In genomic region chr1:43309626-43310025, GRCh38 we compare ENCODE assay signal across 2 cellular contexts.
TF ChIP-seq lines count a peak whose summit lies in the region.

No MANE protein-coding gene starts in this region.

TF ChIP-seq in SK-N-SH treated with all-trans-retinoic acid at 6 μM for 48 hours, 23 proteins besides CTCF, POLR2A, EP300 and RAD21:
- no peak for TF ChIP-seq PPARA (CRISPR knock-in tag; IDR thresholded peaks at IDR 0.05; ENCODE audit: borderline replicate concordance)
- no peak for TF ChIP-seq CREB5 (CRISPR knock-in tag; IDR thresholded peaks at IDR 0.05; ENCODE audit: low read depth)
- TF ChIP-seq, protein P1, sequence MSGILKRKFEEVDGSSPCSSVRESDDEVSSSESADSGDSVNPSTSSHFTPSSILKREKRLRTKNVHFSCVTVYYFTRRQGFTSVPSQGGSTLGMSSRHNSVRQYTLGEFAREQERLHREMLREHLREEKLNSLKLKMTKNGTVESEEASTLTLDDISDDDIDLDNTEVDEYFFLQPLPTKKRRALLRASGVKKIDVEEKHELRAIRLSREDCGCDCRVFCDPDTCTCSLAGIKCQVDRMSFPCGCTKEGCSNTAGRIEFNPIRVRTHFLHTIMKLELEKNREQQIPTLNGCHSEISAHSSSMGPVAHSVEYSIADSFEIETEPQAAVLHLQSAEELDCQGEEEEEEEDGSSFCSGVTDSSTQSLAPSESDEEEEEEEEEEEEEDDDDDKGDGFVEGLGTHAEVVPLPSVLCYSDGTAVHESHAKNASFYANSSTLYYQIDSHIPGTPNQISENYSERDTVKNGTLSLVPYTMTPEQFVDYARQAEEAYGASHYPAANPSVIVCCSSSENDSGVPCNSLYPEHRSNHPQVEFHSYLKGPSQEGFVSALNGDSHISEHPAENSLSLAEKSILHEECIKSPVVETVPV (CRISPR knock-in tag; IDR thresholded peaks at IDR 0.05) = no peak
- TF ChIP-seq ISL1 (CRISPR knock-in tag; IDR thresholded peaks at IDR 0.05) = no peak
- no peak for TF ChIP-seq TSHZ2 (CRISPR knock-in tag; IDR thresholded peaks at IDR 0.05)
- no peak for TF ChIP-seq ARNTL (CRISPR knock-in tag; IDR thresholded peaks at IDR 0.05; ENCODE audit: borderline replicate concordance, low read depth)
- TF ChIP-seq ZNF8 (CRISPR knock-in tag; IDR thresholded peaks at IDR 0.05) = no peak
- TF ChIP-seq ZC3H10 (CRISPR knock-in tag; IDR thresholded peaks at IDR 0.05) = no peak
- TF ChIP-seq ZFP30 (CRISPR knock-in tag; IDR thresholded peaks at IDR 0.05) = no peak
- no peak for TF ChIP-seq ZFP3 (CRISPR knock-in tag; IDR thresholded peaks at IDR 0.05)
- TF ChIP-seq ESRRG (CRISPR knock-in tag; IDR thresholded peaks at IDR 0.05) = no peak
- TF ChIP-seq, protein P2, sequence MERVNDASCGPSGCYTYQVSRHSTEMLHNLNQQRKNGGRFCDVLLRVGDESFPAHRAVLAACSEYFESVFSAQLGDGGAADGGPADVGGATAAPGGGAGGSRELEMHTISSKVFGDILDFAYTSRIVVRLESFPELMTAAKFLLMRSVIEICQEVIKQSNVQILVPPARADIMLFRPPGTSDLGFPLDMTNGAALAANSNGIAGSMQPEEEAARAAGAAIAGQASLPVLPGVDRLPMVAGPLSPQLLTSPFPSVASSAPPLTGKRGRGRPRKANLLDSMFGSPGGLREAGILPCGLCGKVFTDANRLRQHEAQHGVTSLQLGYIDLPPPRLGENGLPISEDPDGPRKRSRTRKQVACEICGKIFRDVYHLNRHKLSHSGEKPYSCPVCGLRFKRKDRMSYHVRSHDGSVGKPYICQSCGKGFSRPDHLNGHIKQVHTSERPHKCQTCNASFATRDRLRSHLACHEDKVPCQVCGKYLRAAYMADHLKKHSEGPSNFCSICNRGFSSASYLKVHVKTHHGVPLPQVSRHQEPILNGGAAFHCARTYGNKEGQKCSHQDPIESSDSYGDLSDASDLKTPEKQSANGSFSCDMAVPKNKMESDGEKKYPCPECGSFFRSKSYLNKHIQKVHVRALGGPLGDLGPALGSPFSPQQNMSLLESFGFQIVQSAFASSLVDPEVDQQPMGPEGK (CRISPR knock-in tag; IDR thresholded peaks at IDR 0.05; ENCODE audit: borderline replicate concordance) = no peak
- no peak for TF ChIP-seq RARB (CRISPR knock-in tag; IDR thresholded peaks at IDR 0.05)
- TF ChIP-seq BACH2 (CRISPR knock-in tag; IDR thresholded peaks at IDR 0.05; ENCODE audit: borderline replicate concordance) = no peak
- no peak for TF ChIP-seq OSR1 (CRISPR knock-in tag; IDR thresholded peaks at IDR 0.05)
- TF ChIP-seq SNAI2 (CRISPR knock-in tag; IDR thresholded peaks at IDR 0.05) = no peak

TF ChIP-seq in SK-N-SH, 30 proteins besides CTCF, POLR2A, EP300 and RAD21:
- TF ChIP-seq TEAD4 (IDR thresholded peaks at IDR 0.05; ENCODE audit: borderline replicate concordance, insufficient read depth) (no peak), FOXM1 (IDR thresholded peaks at IDR 0.05; ENCODE audit: low read depth) (no peak), RFX5 (IDR thresholded peaks at IDR 0.05; ENCODE audit: low read length) (no peak), TCF12 (IDR thresholded peaks at IDR 0.05) (no peak), NFIC (IDR thresholded peaks at IDR 0.05; ENCODE audit: borderline replicate concordance) (no peak), GABPA (IDR thresholded peaks at IDR 0.05; ENCODE audit: low read depth) (no peak), POLR2AphosphoS5 (IDR thresholded peaks at IDR 0.05; ENCODE audit: low read depth, low read length) (no peak), SMC3 (IDR thresholded peaks at IDR 0.05; ENCODE audit: low read depth, low read length) (no peak), EZH2phosphoT487 (IDR thresholded peaks at IDR 0.05; ENCODE audit: borderline replicate concordance, low read depth) (no peak), MXI1 (IDR thresholded peaks at IDR 0.05; ENCODE audit: low read depth, low read length) (no peak), YY1 (IDR thresholded peaks at IDR 0.05; ENCODE audit: low read depth) (no peak), USF2 (IDR thresholded peaks at IDR 0.05; ENCODE audit: borderline replicate concordance, low read depth, low read length) (no peak), FOXJ3 (CRISPR knock-in tag; IDR thresholded peaks at IDR 0.05) (no peak), USF1 (IDR thresholded peaks at IDR 0.05; ENCODE audit: borderline replicate concordance, low read depth) (no peak), MEF2A (IDR thresholded peaks at IDR 0.05; ENCODE audit: borderline replicate concordance, low read depth) (no peak), SIN3A (IDR thresholded peaks at IDR 0.05; ENCODE audit: borderline replicate concordance, low read depth, low read length) (no peak)
- TF ChIP-seq, protein P3, sequence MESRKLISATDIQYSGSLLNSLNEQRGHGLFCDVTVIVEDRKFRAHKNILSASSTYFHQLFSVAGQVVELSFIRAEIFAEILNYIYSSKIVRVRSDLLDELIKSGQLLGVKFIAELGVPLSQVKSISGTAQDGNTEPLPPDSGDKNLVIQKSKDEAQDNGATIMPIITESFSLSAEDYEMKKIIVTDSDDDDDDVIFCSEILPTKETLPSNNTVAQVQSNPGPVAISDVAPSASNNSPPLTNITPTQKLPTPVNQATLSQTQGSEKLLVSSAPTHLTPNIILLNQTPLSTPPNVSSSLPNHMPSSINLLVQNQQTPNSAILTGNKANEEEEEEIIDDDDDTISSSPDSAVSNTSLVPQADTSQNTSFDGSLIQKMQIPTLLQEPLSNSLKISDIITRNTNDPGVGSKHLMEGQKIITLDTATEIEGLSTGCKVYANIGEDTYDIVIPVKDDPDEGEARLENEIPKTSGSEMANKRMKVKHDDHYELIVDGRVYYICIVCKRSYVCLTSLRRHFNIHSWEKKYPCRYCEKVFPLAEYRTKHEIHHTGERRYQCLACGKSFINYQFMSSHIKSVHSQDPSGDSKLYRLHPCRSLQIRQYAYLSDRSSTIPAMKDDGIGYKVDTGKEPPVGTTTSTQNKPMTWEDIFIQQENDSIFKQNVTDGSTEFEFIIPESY (IDR thresholded peaks at IDR 0.05; ENCODE audit: borderline replicate concordance, low read depth) = no peak
- TF ChIP-seq, protein P4, sequence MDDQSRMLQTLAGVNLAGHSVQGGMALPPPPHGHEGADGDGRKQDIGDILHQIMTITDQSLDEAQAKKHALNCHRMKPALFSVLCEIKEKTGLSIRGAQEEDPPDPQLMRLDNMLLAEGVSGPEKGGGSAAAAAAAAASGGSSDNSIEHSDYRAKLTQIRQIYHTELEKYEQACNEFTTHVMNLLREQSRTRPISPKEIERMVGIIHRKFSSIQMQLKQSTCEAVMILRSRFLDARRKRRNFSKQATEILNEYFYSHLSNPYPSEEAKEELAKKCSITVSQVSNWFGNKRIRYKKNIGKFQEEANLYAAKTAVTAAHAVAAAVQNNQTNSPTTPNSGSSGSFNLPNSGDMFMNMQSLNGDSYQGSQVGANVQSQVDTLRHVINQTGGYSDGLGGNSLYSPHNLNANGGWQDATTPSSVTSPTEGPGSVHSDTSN (IDR thresholded peaks at IDR 0.05) = no peak
